In genomic region chr12:50074936-50075807, GRCh38 we compare ENCODE assay signal across 8 cellular contexts. TPM values are rescaled to one million over a fixed set of nuclear protein-coding genes. Genes with fewer than 3 reads are reported as not detected.
A peak's percentile ranks its signal among the peaks of the same experiment; 100 is the strongest.
DNase-seq lines count a peak whose midpoint lies in the region; ATAC-seq lines count a peak whose summit lies in the region.

No MANE protein-coding gene starts in this region.

- H3K9me3 Mint-ChIP-seq in activated CD4-positive, alpha-beta memory T cell treated with anti-CD3 and anti-CD28 coated beads for 36 hours, result no peaks in the 10 kb centered on the region

- no peak overlapping the region for H3K9ac ChIP-seq in mesendoderm (ENCODE audit: low read length)

- H3K4me3 Mint-ChIP-seq in activated CD4-positive, alpha-beta memory T cell treated with anti-CD3 and anti-CD28 coated beads for 36 hours, result no peak overlapping the region

- H3K4me2 ChIP-seq in mesendoderm (ENCODE audit: low read length), result no peak overlapping the region

- no peak overlapping the region for H3K56ac ChIP-seq in mesendoderm (ENCODE audit: low read length)

- H3K79me2 ChIP-seq in mesendoderm (ENCODE audit: control insufficient read depth, insufficient read depth, low read length), result no peaks in the 10 kb centered on the region

- POLR2A ChIA-PET in activated CD4-positive, alpha-beta memory T cell treated with anti-CD3 and anti-CD28 coated beads for 36 hours (lab: Charles Lee), result interaction anchor here (0.6 to 1.1 kb wide), 2 partner anchors 9 to 40 kb away, joined by 3 read pairs; no protein-coding TSS in a partner anchor

- peaks cover 7% of the 10 kb centered on the region for H3K4me1 Mint-ChIP-seq in activated CD4-positive, alpha-beta memory T cell treated with anti-CD3 and anti-CD28 coated beads for 36 hours (ENCODE audit: low read depth)

- H4K8ac ChIP-seq in mesendoderm (ENCODE audit: low read depth, low read length), result no peak overlapping the region

- no peak overlapping the region for H3K18ac ChIP-seq in mesendoderm (ENCODE audit: low read length)

- H3K27me3 ChIP-seq in mesendoderm (ENCODE audit: insufficient read depth, low read length, poor library complexity), result no peaks in the 10 kb centered on the region

- intact Hi-C loops in activated CD4-positive, alpha-beta memory T cell treated with anti-CD3 and anti-CD28 coated beads for 36 hours (cut with micrococcal nuclease), result no loop called here

- no peak overlapping the region for H3K27ac Mint-ChIP-seq in activated CD4-positive, alpha-beta memory T cell treated with anti-CD3 and anti-CD28 coated beads for 36 hours

- CTCF ChIA-PET in activated CD4-positive, alpha-beta memory T cell treated with anti-CD3 and anti-CD28 coated beads for 36 hours (lab: Charles Lee), result interaction anchor here (0.8 to 15.4 kb wide), 17 partner anchors 10 to 239 kb away, joined by 3 to 259 read pairs (median 5); partner anchors contain the start of genes COX14 and SMARCD1

- DNase-seq in Ammon's horn (ENCODE audit: low spot score) (peak; percentile 91), NCI-H82 (lab: John Stamatoyannopoulos, UW) (peak; percentile 89), mesendoderm (peak; percentile 91)
- peak; percentile 87 for DNase-seq in activated CD4-positive, alpha-beta memory T cell treated with anti-CD3 and anti-CD28 coated beads for 36 hours
- peak; percentile 70 for DNase-seq in effector CD8-positive, alpha-beta T cell (lab: John Stamatoyannopoulos, UW)
- DNase-seq in stimulated activated CD8-positive, alpha-beta memory T cell treated with anti-CD3 and anti-CD28 coated beads, Interleukin-15, amount 100 ng/mL, for 4 hours (ENCODE audit: low read depth in 2 of 2), result peak; percentile 49 to 60

- H2BK5ac ChIP-seq in mesendoderm (ENCODE audit: low read length), result no peak overlapping the region

- no peaks in the 10 kb centered on the region for H3K36me3 Mint-ChIP-seq in activated CD4-positive, alpha-beta memory T cell treated with anti-CD3 and anti-CD28 coated beads for 36 hours

- no peak overlapping the region for H3K4me3 ChIP-seq in mesendoderm (ENCODE audit: low read length)

- no peaks in the 10 kb centered on the region for H3K27me3 Mint-ChIP-seq in activated CD4-positive, alpha-beta memory T cell treated with anti-CD3 and anti-CD28 coated beads for 36 hours

- H2AK5ac ChIP-seq in mesendoderm (ENCODE audit: low read length), result no peak overlapping the region

- no peak overlapping the region for H3K4ac ChIP-seq in mesendoderm (ENCODE audit: low read depth, low read length)

- H3K23ac ChIP-seq in mesendoderm (ENCODE audit: low read length), result no peak overlapping the region

- no peak overlapping the region for H3K27ac ChIP-seq in mesendoderm (ENCODE audit: low read depth, low read length)

- H3K4me1 ChIP-seq in mesendoderm (ENCODE audit: control insufficient read depth, low read depth, low read length), result peaks cover 3% of the 10 kb centered on the region

- H3K36me3 ChIP-seq in mesendoderm (ENCODE audit: control insufficient read depth, insufficient read depth, low read length), result no peaks in the 10 kb centered on the region

- ATAC-seq in GM19023 (IDR thresholded peaks at IDR 0.05; ENCODE audit: unreplicated experiment), result peak; percentile 69
- peak; percentile 74 for ATAC-seq in HG03280 (IDR thresholded peaks at IDR 0.05; ENCODE audit: unreplicated experiment)

- no peak overlapping the region for H2BK120ac ChIP-seq in mesendoderm (ENCODE audit: low read depth, low read length)

- H3K79me1 ChIP-seq in mesendoderm (ENCODE audit: low read length), result no peaks in the 10 kb centered on the region

- no CpG with 5 or more reads among the region's 9 CpGs for WGBS in mesendoderm (ENCODE audit: extremely low coverage, insufficient coverage, low lambda C conversion rate)

- no peak overlapping the region for H4K5ac ChIP-seq in mesendoderm (ENCODE audit: low read length)

- no peak overlapping the region for H2BK15ac ChIP-seq in mesendoderm (replicated peaks; ENCODE audit: low read depth)

RNA-seq across cellular contexts. Expression of gene SMARCD1, which starts 10.0 kb away (rescaled TPM):
- 10 to 100 TPM; 56.1 to 56.3 TPM for total RNA-seq in activated CD4-positive, alpha-beta memory T cell treated with anti-CD3 and anti-CD28 coated beads for 36 hours
- 94.9 TPM for polyA plus RNA-seq in mesendoderm (2013, experiment 1 of 2)
- 97.5 TPM for polyA plus RNA-seq in mesendoderm (2013, experiment 2 of 2)

RNA-seq across cellular contexts. Expression of gene ASIC1, which starts 17.8 kb away (rescaled TPM):
- total RNA-seq in activated CD4-positive, alpha-beta memory T cell treated with anti-CD3 and anti-CD28 coated beads for 36 hours, result 1 to 10 TPM; 1.1 to 1.6 TPM
- polyA plus RNA-seq in mesendoderm (2013, experiment 1 of 2), result 0.59 TPM
- polyA plus RNA-seq in mesendoderm (2013, experiment 2 of 2), result 0.73 TPM

RNA-seq across cellular contexts. Expression of gene GPD1, which starts 28.6 kb away (rescaled TPM):
- under 1 TPM; 0.10 to 0.34 TPM for total RNA-seq in activated CD4-positive, alpha-beta memory T cell treated with anti-CD3 and anti-CD28 coated beads for 36 hours
- 0.27 TPM for polyA plus RNA-seq in mesendoderm (2013, experiment 1 of 2)
- 0.24 TPM for polyA plus RNA-seq in mesendoderm (2013, experiment 2 of 2)

RNA-seq across cellular contexts. Expression of gene COX14, which starts 36.9 kb away (rescaled TPM):
- 10 to 100 TPM; 46.1 to 48.7 TPM for total RNA-seq in activated CD4-positive, alpha-beta memory T cell treated with anti-CD3 and anti-CD28 coated beads for 36 hours
- 64.1 TPM for polyA plus RNA-seq in mesendoderm (2013, experiment 1 of 2)
- 58.6 TPM for polyA plus RNA-seq in mesendoderm (2013, experiment 2 of 2)

RNA-seq across cellular contexts. Expression of gene RACGAP1, which starts 49.9 kb away (rescaled TPM):
- 100 to 1,000 TPM; 145 to 152 TPM for total RNA-seq in activated CD4-positive, alpha-beta memory T cell treated with anti-CD3 and anti-CD28 coated beads for 36 hours
- polyA plus RNA-seq in mesendoderm (2013, experiment 1 of 2), result 43.4 TPM
- polyA plus RNA-seq in mesendoderm (2013, experiment 2 of 2), result 45.3 TPM
